In the genomic region with DNA sequence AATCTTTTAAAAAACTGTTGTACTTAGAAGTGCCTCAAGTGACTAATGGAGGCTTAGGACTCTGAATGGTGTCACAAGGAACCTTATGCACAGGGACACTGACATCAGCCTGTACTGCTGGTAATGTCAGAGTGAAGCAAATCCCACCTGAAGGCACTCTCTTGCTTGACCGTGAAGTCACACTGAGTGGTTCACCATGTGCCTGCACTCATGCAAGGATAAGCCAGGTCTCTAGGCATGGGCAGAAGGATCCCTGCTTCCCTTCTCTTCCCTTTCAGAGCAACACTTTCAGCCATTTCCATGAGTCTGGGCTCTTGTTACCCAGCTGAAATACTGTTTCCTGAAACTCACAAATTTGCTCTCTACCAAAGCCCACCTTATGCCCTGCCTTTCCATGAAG, we compare ENCODE assay signal across 28 cellular contexts.
"Had no signal": no experiment of that assay in that cellular context is flagged by ENCODE, and none has a peak within 500 bp of the region (broad histone marks: within the 10 kb centered on the region; RNA-seq: fewer than 3 reads in every experiment).

No MANE protein-coding gene starts in this region.

- H3K27me3 ChIP-seq: colonic mucosa, gastroesophageal sphincter, heart right ventricle, left lung, neural progenitor cell, sigmoid colon, testis, tibial artery, upper lobe of left lung had no signal

- H3K27ac ChIP-seq: colonic mucosa, epithelial cell of prostate, gastroesophageal sphincter, heart right ventricle, left lung, neural progenitor cell, prostate gland, sigmoid colon, testis, tibial artery, upper lobe of left lung had no signal

- H3K4me1 ChIP-seq: colonic mucosa, gastroesophageal sphincter, heart right ventricle, left lung, neural progenitor cell, prostate gland, sigmoid colon, testis, tibial artery had no signal

- H3K4me3 Mint-ChIP-seq: dendritic cell treated with granulocyte-macrophage colony-stimulating factor and Interleukin-4, amounts not matched to agents 40 ng/mL and 50 ng/mL, for 4 days; endodermal cell; naive thymus-derived CD4-positive, alpha-beta T cell; nephron; neural progenitor cell; stimulated activated memory B cell treated with anti-CD40 and anti-IgM and Interleukin-4, amounts not matched to agents 10 μg/mL and 1 μg/mL and 100 μg/mL, for 72 hours had no signal

- H3K4me1 Mint-ChIP-seq: naive thymus-derived CD4-positive, alpha-beta T cell; neural progenitor cell had no signal

- H3K9me3 Mint-ChIP-seq: dendritic cell treated with granulocyte-macrophage colony-stimulating factor and Interleukin-4, amounts not matched to agents 40 ng/mL and 50 ng/mL, for 4 days; endodermal cell; naive thymus-derived CD4-positive, alpha-beta T cell; nephron; neural progenitor cell; stimulated activated memory B cell treated with anti-CD40 and anti-IgM and Interleukin-4, amounts not matched to agents 10 μg/mL and 1 μg/mL and 100 μg/mL, for 72 hours had no signal

- H3K36me3 ChIP-seq: colonic mucosa, heart right ventricle, left lung, neural progenitor cell, prostate gland, tibial artery, upper lobe of left lung had no signal

- H3K27ac Mint-ChIP-seq: dendritic cell treated with granulocyte-macrophage colony-stimulating factor and Interleukin-4, amounts not matched to agents 40 ng/mL and 50 ng/mL, for 4 days; endodermal cell; naive thymus-derived CD4-positive, alpha-beta T cell; nephron; neural progenitor cell; stimulated activated memory B cell treated with anti-CD40 and anti-IgM and Interleukin-4, amounts not matched to agents 10 μg/mL and 1 μg/mL and 100 μg/mL, for 72 hours had no signal

- H3K4me2 ChIP-seq: neural progenitor cell had no signal

- H3K9ac ChIP-seq: neural progenitor cell had no signal

- H3K9me3 ChIP-seq: colonic mucosa, gastroesophageal sphincter, heart right ventricle, left lung, prostate gland, sigmoid colon, testis, tibial artery, upper lobe of left lung had no signal

- DNase-seq: colonic mucosa; effector CD8-positive, alpha-beta T cell; endodermal cell; foreskin fibroblast; heart right ventricle; hippocampal formation; islet precursor cell; left lung; mesenchymal stem cell; midbrain; naive thymus-derived CD4-positive, alpha-beta T cell; right cardiac atrium; sigmoid colon; stimulated activated CD4-positive, alpha-beta T cell treated with anti-CD3 and anti-CD28 coated beads, Interleukin-4, amount 100 ng/mL, for 4 hours; stimulated activated naive CD8-positive, alpha-beta T cell treated with anti-CD3 and anti-CD28 coated beads, Interleukin-15, Interleukin-2, amounts not matched to agents 100 U/mL and 50 U/mL, for 24 hours; substantia nigra; testis; tibial artery; upper lobe of left lung had no signal

- H3K27me3 Mint-ChIP-seq: stimulated activated memory B cell treated with anti-CD40 and anti-IgM and Interleukin-4, amounts not matched to agents 10 μg/mL and 1 μg/mL and 100 μg/mL, for 72 hours had no signal

- H3K4me3 ChIP-seq: colonic mucosa, gastroesophageal sphincter, heart right ventricle, left lung, neural progenitor cell, prostate gland, sigmoid colon, testis, tibial artery, upper lobe of left lung had no signal

- FAIRE-seq: urothelium cell line had no signal

- H2AFZ ChIP-seq: neural progenitor cell had no signal

- ATAC-seq: esophagus mucosa; gastroesophageal sphincter; heart right ventricle; left lung; naive thymus-derived CD4-positive, alpha-beta T cell; right cardiac atrium; stimulated activated memory B cell treated with anti-CD40 and anti-IgM and Interleukin-4, amounts not matched to agents 10 μg/mL and 1 μg/mL and 100 μg/mL, for 72 hours; stimulated activated naive CD8-positive, alpha-beta T cell treated with anti-CD3 and anti-CD28 coated beads, Interleukin-15, Interleukin-2, amounts not matched to agents 100 U/mL and 50 U/mL, for 24 hours had no signal
